Comparison of ENCODE assay signal across 25 cellular contexts in the genomic region with DNA sequence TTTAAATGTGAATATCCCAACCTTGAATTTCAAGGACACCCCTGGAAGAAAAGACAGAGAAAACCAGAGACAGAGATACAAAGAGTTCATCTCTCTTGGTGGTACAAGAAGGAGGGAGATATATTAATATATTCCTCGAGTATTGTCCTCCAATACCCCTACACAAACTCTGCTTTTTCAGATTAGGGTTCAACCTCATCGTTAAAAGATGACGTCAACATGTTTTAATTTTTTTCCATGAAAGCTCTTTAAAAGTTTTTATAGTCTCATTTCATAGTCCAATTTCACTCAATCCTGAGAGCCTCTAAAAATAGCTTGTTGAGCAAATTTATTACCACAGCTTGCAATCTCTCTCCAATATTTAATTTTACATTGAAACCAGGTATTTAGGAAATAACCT. TPM values are rescaled to one million over a fixed set of nuclear protein-coding genes. Genes with fewer than 3 reads are reported as not detected.
DNase-seq lines count a peak whose midpoint lies in the region; ATAC-seq, FAIRE-seq and TF ChIP-seq lines count a peak whose summit lies in the region.
"Had no signal": no experiment of that assay in that cellular context is flagged by ENCODE, and none has a peak within 500 bp of the region (broad histone marks: within the 10 kb centered on the region; RNA-seq: fewer than 3 reads in every experiment).

No MANE protein-coding gene starts in this region.

- H3F3A ChIP-seq in neural cell (ENCODE audit: insufficient read depth, low read length, poor library complexity, severe bottlenecking) = no peaks in the 10 kb centered on the region

- no peaks in the 10 kb centered on the region for H3K9me2 ChIP-seq in neural cell (ENCODE audit: insufficient read depth, low read length)

- peaks cover 49% of the 10 kb centered on the region for H3K4me1 Mint-ChIP-seq in brain
- H3K4me1 Mint-ChIP-seq in effector memory CD8-positive, alpha-beta T cell (ENCODE audit: low read depth in 2 of 2) = no peaks in the 10 kb centered on the region
- H3K4me1 Mint-ChIP-seq: CD14-positive monocyte; CD8-positive, alpha-beta memory T cell had no signal

- H3K9ac ChIP-seq in HepG2 (ENCODE audit: insufficient read depth, low read depth, low read length) (no peak overlapping the region), neural cell (ENCODE audit: low read length) (no peak overlapping the region)
- H3K9ac ChIP-seq: BLaER1 treated with 17β-estradiol and CSF1 and Interleukin-3, amounts not matched to agents 10 nM and 100 nM; GM23248 had no signal

- POLR2A ChIA-PET in HepG2 (lab: Yijun Ruan, JAX) = no interaction called here

- WGBS in HepG2 (ENCODE audit: low lambda C conversion rate) = 2% methylated on average over 3 of the region's 3 CpGs
- WGBS in right lobe of liver (ENCODE audit: insufficient coverage, low coverage, low lambda C conversion rate, missing lambda C conversion rate) = 50% methylated on average over 3 of the region's 3 CpGs

- H3K9me3 ChIP-seq in HepG2 (ENCODE audit: low read length) = no peaks in the 10 kb centered on the region
- H3K9me3 ChIP-seq in right lobe of liver = no peaks in the 10 kb centered on the region
- no peaks in the 10 kb centered on the region for H3K9me3 ChIP-seq in neural cell (ENCODE audit: low read length)
- H3K9me3 ChIP-seq: A549; BE2C; BLaER1 treated with 17β-estradiol and CSF1 and Interleukin-3, amounts not matched to agents 10 nM and 100 nM had no signal

- H3K27me3 ChIP-seq in HepG2 (ENCODE audit: control insufficient read depth in 1 of 2, insufficient read depth in 2 of 2, low read length in 2 of 2) (no peaks in the 10 kb centered on the region), right lobe of liver (no peaks in the 10 kb centered on the region), neural cell (ENCODE audit: insufficient read depth, low read depth, low read length) (no peaks in the 10 kb centered on the region)
- H3K27me3 ChIP-seq: BE2C; BLaER1 treated with 17β-estradiol and CSF1 and Interleukin-3, amounts not matched to agents 10 nM and 100 nM had no signal

- peaks cover 0 to 5% (median 0%) of the 10 kb centered on the region in 5 experiments for H3K9me3 Mint-ChIP-seq in brain
- H3K9me3 Mint-ChIP-seq in effector memory CD8-positive, alpha-beta T cell = no peaks in the 10 kb centered on the region
- H3K9me3 Mint-ChIP-seq: CD4-positive, alpha-beta T cell had no signal

- intact Hi-C loops in HepG2 (cut with micrococcal nuclease; ENCODE audit: unreplicated experiment) (no loop called here), right lobe of liver (cut with DNase I) (no loop called here)

- H3K36me3 Mint-ChIP-seq in brain = peaks cover 8% of the 10 kb centered on the region
- no peaks in the 10 kb centered on the region for H3K36me3 Mint-ChIP-seq in effector memory CD8-positive, alpha-beta T cell (ENCODE audit: insufficient read depth)
- H3K36me3 Mint-ChIP-seq: CD14-positive monocyte; CD8-positive, alpha-beta memory T cell had no signal

- H3K4me3 Mint-ChIP-seq in brain = peak overlapping the region in 1 of 5 experiments; percentile 2
- no peak overlapping the region for H3K4me3 Mint-ChIP-seq in effector memory CD8-positive, alpha-beta T cell
- H3K4me3 Mint-ChIP-seq: CD14-positive monocyte; CD4-positive, alpha-beta T cell; CD8-positive, alpha-beta memory T cell had no signal

- H3K4me1 ChIP-seq in HepG2 (ENCODE audit: insufficient read depth, low read length) = no peaks in the 10 kb centered on the region
- H3K4me1 ChIP-seq in right lobe of liver = no peaks in the 10 kb centered on the region
- H3K4me1 ChIP-seq: A549; BE2C; BLaER1 treated with 17β-estradiol and CSF1 and Interleukin-3, amounts not matched to agents 10 nM and 100 nM had no signal

- H3K79me2 ChIP-seq in HepG2 (ENCODE audit: insufficient read depth, low read length) = no peaks in the 10 kb centered on the region
- no peaks in the 10 kb centered on the region for H3K79me2 ChIP-seq in neural cell (replicated peaks; ENCODE audit: insufficient read depth, low read length)

- TF ChIP-seq CTCF in HepG2 (CRISPR knock-in tag; IDR thresholded peaks at IDR 0.05) (no peak), right lobe of liver (IDR thresholded peaks at IDR 0.05) (no peak), brain (conservative IDR thresholded peaks at IDR 0.05) (no peak), neural cell (IDR thresholded peaks at IDR 0.05; ENCODE audit: poor library complexity, severe bottlenecking) (no peak)

- H3K27ac ChIP-seq in HepG2 (ENCODE audit: extremely low read length, insufficient read depth, low read length) = no peak overlapping the region
- no peak overlapping the region for H3K27ac ChIP-seq in right lobe of liver
- peak overlapping the region; percentile 30 for H3K27ac ChIP-seq in neural cell (ENCODE audit: low read length)
- H3K27ac ChIP-seq: A549; BLaER1 treated with 17β-estradiol and CSF1 and Interleukin-3, amounts not matched to agents 10 nM and 100 nM; GM23248 had no signal

- no peak for DNase-seq in HepG2 (ENCODE audit: low spot score)
- no peak for DNase-seq in right lobe of liver
- no peak for DNase-seq in kidney glomerular epithelial cell (lab: John Stamatoyannopoulos, UW)
- no peak for DNase-seq in effector memory CD8-positive, alpha-beta T cell
- DNase-seq: 8988T; ACHN; AML-193; BE2C; CD4-positive, alpha-beta T cell; CD8-positive, alpha-beta memory T cell; DMS53; EL; GDM1; GM23248; HCEC 1CT had no signal

- no TSS peak for BruUV-seq in HepG2 (replicated peaks; lab: Mats Ljungman, UMichigan)

- H3K27ac Mint-ChIP-seq in brain = peak overlapping the region in 4 of 5 experiments; percentile 49 to 93 (median 65)
- H3K27ac Mint-ChIP-seq in effector memory CD8-positive, alpha-beta T cell = no peak overlapping the region
- H3K27ac Mint-ChIP-seq: CD14-positive monocyte; CD4-positive, alpha-beta T cell; CD8-positive, alpha-beta memory T cell had no signal

- H2AFZ ChIP-seq in HepG2 (ENCODE audit: low read length) (no peak overlapping the region), neural cell (ENCODE audit: low read depth, low read length) (no peak overlapping the region)
- H2AFZ ChIP-seq: GM23248 had no signal

- FAIRE-seq in HepG2 (lab: Jason Lieb, UNC) = no peak
- FAIRE-seq: A549, GM12878, GM19239, H1 had no signal

- no peak for TF ChIP-seq RAD21 in HepG2 (CRISPR knock-in tag; IDR thresholded peaks at IDR 0.05)
- no peak for TF ChIP-seq RAD21 in neural cell (conservative IDR thresholded peaks at IDR 0.05)

- CTCF ChIA-PET in HepG2 (lab: Yijun Ruan, JAX; ENCODE audit: low intra/inter-chr PET ratio, low total read pairs) = no interaction called here

- no peaks in the 10 kb centered on the region for H3K27me3 Mint-ChIP-seq in brain
- peaks cover 22 to 38% of the 10 kb centered on the region in 2 donors for H3K27me3 Mint-ChIP-seq in effector memory CD8-positive, alpha-beta T cell

- H4K20me1 ChIP-seq in HepG2 (ENCODE audit: insufficient read depth, low read length) (no peaks in the 10 kb centered on the region), neural cell (ENCODE audit: insufficient read depth) (no peaks in the 10 kb centered on the region)
- H4K20me1 ChIP-seq: BLaER1 treated with 17β-estradiol and CSF1 and Interleukin-3, amounts not matched to agents 10 nM and 100 nM had no signal

- H3K4me2 ChIP-seq in HepG2 (ENCODE audit: low read depth, low read length) = no peak overlapping the region
- H3K4me2 ChIP-seq in neural cell (ENCODE audit: low read length) = no peak overlapping the region
- H3K4me2 ChIP-seq: A549; BLaER1 treated with 17β-estradiol and CSF1 and Interleukin-3, amounts not matched to agents 10 nM and 100 nM had no signal

- TF ChIP-seq POLR2A in HepG2 (IDR thresholded peaks at IDR 0.05; ENCODE audit: insufficient read depth in 1 of 2, low read depth in 2 of 2, low read length in 2 of 2) = no peak
- TF ChIP-seq POLR2A in right lobe of liver (IDR thresholded peaks at IDR 0.05) = no peak

- H3K4me3 ChIP-seq in HepG2 (replicated peaks in 1 of 3; ENCODE audit: insufficient read depth in 1 of 3, low read depth in 2 of 3, low read length in 3 of 3) (no peak overlapping the region), right lobe of liver (no peak overlapping the region), neural cell (ENCODE audit: low read length) (no peak overlapping the region)
- H3K4me3 ChIP-seq: A549; BLaER1 treated with 17β-estradiol and CSF1 and Interleukin-3, amounts not matched to agents 10 nM and 100 nM; GM12878; GM23248 had no signal

- in situ Hi-C loops in HepG2 (cut with HindIII; ENCODE audit: extremely low pct_ligation_motif_present, low pct_unique_long_range_greater_than_20kb) = no loop called here

- TF ChIP-seq EP300 in HepG2 (IDR thresholded peaks at IDR 0.05; ENCODE audit: low read depth in 2 of 2, low read length in 2 of 2) (no peak), HepG2 (CRISPR knock-in tag; IDR thresholded peaks at IDR 0.05; ENCODE audit: borderline replicate concordance) (no peak), neural cell (conservative IDR thresholded peaks at IDR 0.05; ENCODE audit: poor library complexity, severe bottlenecking) (no peak)

- ATAC-seq in HepG2 = no peak
- no peak for ATAC-seq in right lobe of liver
- ATAC-seq in HG02610 (IDR thresholded peaks at IDR 0.05; ENCODE audit: unreplicated experiment) = no peak
- no peak for ATAC-seq in effector memory CD8-positive, alpha-beta T cell (replicated peaks)
- ATAC-seq: A549, GM12878 had no signal

- H3K36me3 ChIP-seq in HepG2 (replicated peaks in 1 of 2; ENCODE audit: control insufficient read depth in 1 of 2, insufficient read depth in 2 of 2, low read length in 2 of 2) = no peaks in the 10 kb centered on the region
- no peaks in the 10 kb centered on the region for H3K36me3 ChIP-seq in right lobe of liver
- no peaks in the 10 kb centered on the region for H3K36me3 ChIP-seq in neural cell (ENCODE audit: insufficient read depth, low read length)
- H3K36me3 ChIP-seq: BE2C; BLaER1 treated with 17β-estradiol and CSF1 and Interleukin-3, amounts not matched to agents 10 nM and 100 nM had no signal

RNA-seq across cellular contexts. Expression of a gene that starts 19.4 kb away (rescaled TPM):
- 0.22 and 0.49 TPM in 2 replicates for total RNA-seq in HepG2 (2016; rRNA removed; fragmentation: Illumina TruSeq; extraction: Trizol)
- total RNA-seq in HepG2 (2016; cell fraction: cytosol; rRNA removed; fragmentation: Illumina TruSeq; extraction: Trizol; ENCODE audit: low read depth) = not detected in 2 replicates
- 0.22 and 0.43 TPM in 2 replicates for total RNA-seq in HepG2 (2016; cell fraction: insoluble cytoplasmic fraction; rRNA removed; fragmentation: Illumina TruSeq; extraction: Trizol)
- 0.28 and 0.71 TPM in 2 replicates for total RNA-seq in HepG2 (2016; cell fraction: membrane; rRNA removed; fragmentation: Illumina TruSeq; extraction: Trizol)
- total RNA-seq in HepG2 (2016; cell fraction: nucleus; rRNA removed; fragmentation: Illumina TruSeq; extraction: Trizol) = 1.0 and 1.2 TPM in 2 replicates
- polyA plus RNA-seq in HepG2 (2011; rRNA removed) = 1.3 and 1.4 TPM in 2 replicates
- polyA plus RNA-seq in HepG2 (2011; cell fraction: cytosol; rRNA removed) = 0.99 and 1.4 TPM in 2 replicates
- 1.9 and 2.4 TPM in 2 replicates for polyA plus RNA-seq in HepG2 (2011; cell fraction: nucleus; rRNA removed)
- 0.11 and 0.33 TPM in 2 replicates for polyA plus RNA-seq in HepG2 (2012)
- polyA plus RNA-seq in HepG2 (2016; cell fraction: cytosol; fragmentation: Illumina TruSeq; extraction: Trizol; ENCODE audit: low read depth) = 0.18 and 0.65 TPM in 2 replicates
- polyA plus RNA-seq in HepG2 (2016; cell fraction: insoluble cytoplasmic fraction; fragmentation: Illumina TruSeq; extraction: Trizol; ENCODE audit: low read depth) = 1.3 and 2.2 TPM in 2 replicates
- polyA plus RNA-seq in HepG2 (2016; cell fraction: membrane; fragmentation: Illumina TruSeq; extraction: Trizol; ENCODE audit: low read depth) = 0.80 and 1.1 TPM in 2 replicates
- polyA plus RNA-seq in HepG2 (2016; cell fraction: nucleus; fragmentation: Illumina TruSeq; extraction: Trizol; ENCODE audit: insufficient read depth, low read depth) = 2.5 and 3.3 TPM in 2 replicates
- 3.5 TPM in 1 of 2 replicates, not detected in the other for polyA minus RNA-seq in HepG2 (2011; rRNA and poly(A)+ RNA removed; ENCODE audit: low replicate concordance)
- polyA minus RNA-seq in HepG2 (2011; cell fraction: cytosol; rRNA and poly(A)+ RNA removed) = 0.40 TPM in 1 of 2 replicates, not detected in the other
- polyA minus RNA-seq in HepG2 (2011; cell fraction: nucleus; rRNA and poly(A)+ RNA removed) = 4.4 and 11.3 TPM in 2 replicates
- total RNA-seq in right lobe of liver = 1 to 10 TPM; 1.7 to 6.0 (median 2.9) TPM
- polyA plus RNA-seq in brain (ENCODE audit: insufficient read depth, low read depth, low replicate concordance) = 11.1 TPM
- 0.10 TPM in 1 of 2 replicates, not detected in the other for polyA plus RNA-seq in neural cell
- 0.24 TPM in 1 of 2 replicates, not detected in the other for polyA minus RNA-seq in neural cell
- total RNA-seq: CD4-positive, alpha-beta T cell; CD8-positive, alpha-beta memory T cell; GM12878; H1; H7 had no signal
- polyA plus RNA-seq: A549; CD14-positive monocyte; CD8-positive, alpha-beta memory T cell; GM12878 had no signal

Comparison
In these comparisons a context has a peak if more than half of its experiments do, and no peak if none do; other contexts are left out.
1. H3K27ac Mint-ChIP-seq: peak in brain (4 of 5); none in effector memory CD8-positive, alpha-beta T cell (0 of 2).